19 cellular contexts compared by ENCODE assay signal in genomic region chrX:132508834-132509233, GRCh38.
"Had no signal": no experiment of that assay in that cellular context is flagged by ENCODE, and none has a peak within 500 bp of the region (broad histone marks: within the 10 kb centered on the region; RNA-seq: fewer than 3 reads in every experiment).

No MANE protein-coding gene starts in this region.

- H3K27me3 Mint-ChIP-seq: progenitor cell of endocrine pancreas had no signal

- ATAC-seq: foreskin keratinocyte, left cardiac atrium, left ventricle myocardium superior, pancreas, right cardiac atrium had no signal

- H3K4me2 ChIP-seq: smooth muscle cell had no signal

- H3K9me3 Mint-ChIP-seq: immature natural killer cell, nephron had no signal

- H3K27ac ChIP-seq: foreskin keratinocyte, pancreas had no signal

- H3K27me3 ChIP-seq: foreskin keratinocyte had no signal

- H3K4me3 ChIP-seq: lung, pancreas, smooth muscle cell had no signal

- H3K4me1 Mint-ChIP-seq: immature natural killer cell, naive B cell, nephron had no signal

- H3K36me3 Mint-ChIP-seq: immature natural killer cell, naive B cell had no signal

- H3K4me3 Mint-ChIP-seq: immature natural killer cell, naive B cell, nephron had no signal

- H3K4me1 ChIP-seq: foreskin keratinocyte had no signal

- H3K36me3 ChIP-seq: pancreas had no signal

- FAIRE-seq: keratinocyte had no signal

- DNase-seq: dermis blood vessel endothelial cell; foreskin keratinocyte; immature natural killer cell; left cardiac atrium; left ventricle myocardium superior; mesenchymal stem cell; midbrain; naive B cell; occipital lobe; pancreas; right cardiac atrium; stimulated activated CD4-positive, alpha-beta T cell treated with anti-CD3 and anti-CD28 coated beads, Interleukin-2, amount 100 ng/mL, for 48 hours; stimulated activated naive CD4-positive, alpha-beta T cell treated with Interleukin-2 at 50 U/mL for 16 hours; trophoblast cell had no signal

- H3K27ac Mint-ChIP-seq: immature natural killer cell, naive B cell, nephron, progenitor cell of endocrine pancreas had no signal
